ENCODE assay signal across 8 cellular contexts in genomic region chr9:127214421-127215265, GRCh38. TPM values are rescaled to one million over a fixed set of nuclear protein-coding genes. Genes with fewer than 3 reads are reported as not detected.
DNase-seq lines count a peak whose midpoint lies in the region; ATAC-seq and TF ChIP-seq lines count a peak whose summit lies in the region.

No MANE protein-coding gene starts in this region.

- H3F3A ChIP-seq in SU-DHL-6 (ENCODE audit: insufficient read depth), result no peaks in the 10 kb centered on the region

- WGBS in right cardiac atrium, result 38% methylated on average over 6 of the region's 6 CpGs

- no peaks in the 10 kb centered on the region for H3K9me2 ChIP-seq in SU-DHL-6 (replicated peaks; ENCODE audit: insufficient read depth, low read length)

- H3K79me2 ChIP-seq in SU-DHL-6 (ENCODE audit: insufficient read depth, low read length), result no peaks in the 10 kb centered on the region

- no peak overlapping the region for H2AFZ ChIP-seq in SU-DHL-6 (ENCODE audit: low read depth, low read length, severe bottlenecking)

- H3K27ac ChIP-seq in SU-DHL-6 (ENCODE audit: low read depth, low read length) (no peak overlapping the region), right cardiac atrium (ENCODE audit: low read length) (no peak overlapping the region)

- H3K4me3 ChIP-seq in SU-DHL-6 (ENCODE audit: insufficient read depth, low read length, poor library complexity, severe bottlenecking) (no peak overlapping the region), right cardiac atrium (ENCODE audit: low read length) (no peak overlapping the region)

- H3K9me3 ChIP-seq in SU-DHL-6 (ENCODE audit: insufficient read depth, low read length), result no peaks in the 10 kb centered on the region
- H3K9me3 ChIP-seq in right cardiac atrium (ENCODE audit: control insufficient read depth, low read length), result no peaks in the 10 kb centered on the region

- intact Hi-C loops in right cardiac atrium (cut with DNase I), result loop anchor here in 2 of 4 donors (5.0 to 10.0 kb wide), 2 partner anchors 130 to 133 kb away; no protein-coding TSS in a partner anchor

- H3K4me1 ChIP-seq in right cardiac atrium (ENCODE audit: control insufficient read depth, insufficient read depth, low read length), result no peaks in the 10 kb centered on the region

- no peaks in the 10 kb centered on the region for H4K20me1 ChIP-seq in SU-DHL-6 (ENCODE audit: low read depth, low read length)

- DNase-seq in ELR (ENCODE audit: low read depth) (peak; percentile 69), M059J (ENCODE audit: low read depth) (peak; percentile 64), amniotic epithelial cell (ENCODE audit: low read depth) (peak; percentile 44), right cardiac atrium (peak; percentile 44 to 73 (median 53)), MV-4-11 (lab: John Stamatoyannopoulos, UW) (no peak)
- DNase-seq in stimulated activated CD4-positive, alpha-beta T cell treated with anti-CD3 and anti-CD28 coated beads, Interleukin-15, amount 100 ng/mL, for 1 hour (ENCODE audit: low read depth in 1 of 2, low spot score in 1 of 2), result peak; percentile 21 to 35

- H3K4me2 ChIP-seq in SU-DHL-6 (ENCODE audit: low read depth, low read length, poor library complexity, severe bottlenecking), result no peak overlapping the region

- peak in 1 of 2 donors; percentile 34 for ATAC-seq in right cardiac atrium
- ATAC-seq in HG03439 (IDR thresholded peaks at IDR 0.05; ENCODE audit: unreplicated experiment), result no peak

- H3K27me3 ChIP-seq in SU-DHL-6 (ENCODE audit: low read length) (no peaks in the 10 kb centered on the region), right cardiac atrium (ENCODE audit: control insufficient read depth, insufficient read depth) (no peaks in the 10 kb centered on the region)

- TF ChIP-seq CTCF in SU-DHL-6 (IDR thresholded peaks at IDR 0.05; ENCODE audit: insufficient read depth, low read length, poor library complexity, severe bottlenecking), result peak; percentile 71

- no peaks in the 10 kb centered on the region for H3K36me3 ChIP-seq in SU-DHL-6 (ENCODE audit: low read length)

- no peak overlapping the region for H3K9ac ChIP-seq in SU-DHL-6 (ENCODE audit: low read length)

RNA-seq across cellular contexts. Expression of gene GARNL3, which starts 49.9 kb away (rescaled TPM):
- 3.6 and 5.9 TPM in 2 replicates for total RNA-seq in M059J (2014; rRNA removed; shearing (Covaris generic))
- total RNA-seq in right cardiac atrium, result 10 to 100 TPM; 14.1 to 24.2 (median 17.3) TPM
- polyA plus RNA-seq in right cardiac atrium, result 9.1 TPM
